ENCODE assay signal across 20 cellular contexts in the genomic region with DNA sequence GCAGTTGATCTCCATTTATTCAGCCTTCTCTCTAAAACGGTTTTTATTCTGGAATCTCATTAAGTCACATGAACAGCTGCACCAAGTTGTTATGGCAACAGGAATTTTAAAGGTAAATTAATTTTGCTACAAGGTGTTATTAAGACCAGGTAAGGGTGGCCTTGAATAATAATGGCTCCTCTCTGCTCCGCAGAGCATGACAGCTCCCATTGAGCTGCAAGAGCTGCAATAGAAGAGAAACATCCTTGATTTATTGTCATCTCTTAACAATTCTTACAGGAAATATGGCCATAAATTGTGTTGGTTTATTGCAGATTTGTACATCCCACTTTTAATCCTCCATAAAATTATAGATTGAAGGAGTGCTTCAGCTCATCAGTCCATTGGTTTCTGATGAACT.
DNase-seq lines count a peak whose midpoint lies in the region; TF ChIP-seq lines count a peak whose summit lies in the region.
"Had no signal": no experiment of that assay in that cellular context is flagged by ENCODE, and none has a peak within 500 bp of the region (broad histone marks: within the 10 kb centered on the region; RNA-seq: fewer than 3 reads in every experiment).

No MANE protein-coding gene starts in this region.

- no peak overlapping the region for H3K27ac ChIP-seq in coronary artery
- H3K27ac ChIP-seq in left ventricle myocardium inferior (replicated peaks) = no peak overlapping the region
- H3K27ac ChIP-seq: BLaER1, Peyer's patch, SJCRH30 had no signal

- H3K4me3 ChIP-seq in coronary artery (no peak overlapping the region), left ventricle myocardium inferior (no peak overlapping the region)
- H3K4me3 ChIP-seq: BLaER1, GM12878, Peyer's patch, SJCRH30 had no signal

- TF ChIP-seq CTCF in coronary artery (IDR thresholded peaks at IDR 0.05) (no peak), left ventricle myocardium inferior (IDR thresholded peaks at IDR 0.05; ENCODE audit: borderline replicate concordance) (no peak)

- no peaks in the 10 kb centered on the region for H3K36me3 ChIP-seq in left ventricle myocardium inferior
- H3K36me3 ChIP-seq: BLaER1, Peyer's patch, SJCRH30 had no signal

- H3K4me1 ChIP-seq in left ventricle myocardium inferior = peaks cover 15% of the 10 kb centered on the region
- H3K4me1 ChIP-seq: Peyer's patch, SJCRH30 had no signal

- intact Hi-C loops in left ventricle myocardium inferior (cut with micrococcal nuclease) = no loop called here

- DNase-seq in NCI-H1105 treated with DMSO at 0.1 percent for 48 hours (lab: John Stamatoyannopoulos, UW) (peak; percentile 50), NCI-H146 treated with DMSO at 0.1 percent for 48 hours (lab: John Stamatoyannopoulos, UW; ENCODE audit: unreplicated experiment) (peak; percentile 96), NCI-H774 (lab: John Stamatoyannopoulos, UW) (peak; percentile 18), renal cortical epithelial cell (ENCODE audit: low read depth) (peak; percentile 12), coronary artery (ENCODE audit: low spot score) (no peak), left ventricle myocardium inferior (no peak), NCI-H187 treated with DMSO at 0.1 percent for 48 hours (lab: John Stamatoyannopoulos, UW) (no peak)
- DNase-seq: ACHN; Caco-2; CD4-positive, alpha-beta T cell; DMS 273 treated with DMSO at 0.1 percent for 48 hours; DND-41; Kasumi-1; NCI-H446 treated with DMSO at 0.1 percent for 48 hours; NCI-H526 treated with DMSO at 0.1 percent for 48 hours; Peyer's patch; SJCRH30; T-cell had no signal

- peaks cover 28% of the 10 kb centered on the region for H3K9me3 ChIP-seq in left ventricle myocardium inferior (replicated peaks)
- H3K9me3 ChIP-seq: Caco-2, Peyer's patch, SJCRH30 had no signal

- no peaks in the 10 kb centered on the region for H3K27me3 ChIP-seq in left ventricle myocardium inferior (ENCODE audit: low read depth)
- H3K27me3 ChIP-seq: BLaER1, Peyer's patch, SJCRH30 had no signal

Comparison
In these comparisons a context has a peak if more than half of its experiments do, and no peak if none do; other contexts are left out.
1. DNase-seq: peak in NCI-H1105 treated with DMSO at 0.1 percent for 48 hours (single experiment), NCI-H146 treated with DMSO at 0.1 percent for 48 hours (single experiment), NCI-H774 (single experiment) and renal cortical epithelial cell (single experiment); none in coronary artery (single experiment), left ventricle myocardium inferior (single experiment) and NCI-H187 treated with DMSO at 0.1 percent for 48 hours (single experiment).